In genomic region chr22:42214625-42215415, GRCh38 we compare ENCODE assay signal across 1 cellular context.
TF ChIP-seq lines count a peak whose summit lies in the region.

No MANE protein-coding gene starts in this region.

TF ChIP-seq in HepG2, 621 proteins besides CTCF, POLR2A, EP300 and RAD21:
- TF ChIP-seq ZBTB8A (CRISPR knock-in tag; IDR thresholded peaks at IDR 0.05; ENCODE audit: borderline replicate concordance, low read depth) (no peak), NR2F2 (IDR thresholded peaks at IDR 0.05; ENCODE audit: borderline replicate concordance, low read depth) (no peak), MED13 (CRISPR knock-in tag; IDR thresholded peaks at IDR 0.05) (no peak), PRDM15 (CRISPR knock-in tag; IDR thresholded peaks at IDR 0.05) (no peak), TFDP1 (CRISPR knock-in tag; IDR thresholded peaks at IDR 0.05; ENCODE audit: borderline replicate concordance) (no peak), U2AF2 (IDR thresholded peaks at IDR 0.05; ENCODE audit: low read depth, low read length) (no peak), MZF1 (CRISPR knock-in tag; IDR thresholded peaks at IDR 0.05; ENCODE audit: borderline replicate concordance) (no peak), PHF21A (CRISPR knock-in tag; IDR thresholded peaks at IDR 0.05) (no peak), ATM (IDR thresholded peaks at IDR 0.05; ENCODE audit: borderline replicate concordance) (no peak), SOX6 (IDR thresholded peaks at IDR 0.05) (no peak), SOX6 (CRISPR knock-in tag; IDR thresholded peaks at IDR 0.05) (no peak), ZNF335 (CRISPR knock-in tag; IDR thresholded peaks at IDR 0.05) (no peak), SMYD3 (CRISPR knock-in tag; IDR thresholded peaks at IDR 0.05) (no peak), ZKSCAN1 (IDR thresholded peaks at IDR 0.05; ENCODE audit: low read length) (no peak), ZNF296 (CRISPR knock-in tag; conservative IDR thresholded peaks at IDR 0.05) (no peak), XBP1 (CRISPR knock-in tag; IDR thresholded peaks at IDR 0.05) (no peak)
TF ChIP-seq in HepG2: peak in this region for 0.
